ENCODE assay signal across 21 cellular contexts in the genomic region with DNA sequence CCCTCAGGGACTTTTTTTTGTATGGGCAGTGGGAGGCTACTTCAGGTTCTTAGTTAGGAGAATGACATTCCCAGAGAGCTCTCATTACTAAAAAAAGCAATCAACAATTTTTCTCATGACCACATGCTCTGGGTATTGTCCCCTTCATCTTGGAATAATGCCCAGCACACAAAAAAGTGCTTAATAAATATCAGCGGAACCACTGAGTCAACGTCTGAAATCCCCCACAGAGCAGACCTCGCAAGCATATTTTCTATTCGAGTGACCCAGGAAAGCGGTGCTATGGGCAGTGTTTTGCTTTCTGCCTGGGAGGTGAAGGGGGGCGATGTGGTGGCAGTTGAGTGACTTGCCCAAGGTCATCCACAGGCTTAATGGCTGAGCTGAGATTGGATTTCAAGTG.
DNase-seq lines count a peak whose midpoint lies in the region; ATAC-seq and TF ChIP-seq lines count a peak whose summit lies in the region.
"Had no signal": no experiment of that assay in that cellular context is flagged by ENCODE, and none has a peak within 500 bp of the region (broad histone marks: within the 10 kb centered on the region; RNA-seq: fewer than 3 reads in every experiment).

No MANE protein-coding gene starts in this region.

- no peak overlapping the region for H3K27ac ChIP-seq in trophoblast cell (ENCODE audit: low read depth, low read length)
- H3K27ac ChIP-seq: Peyer's patch had no signal

- no peak overlapping the region for H3K9ac ChIP-seq in trophoblast cell (ENCODE audit: low read length)

- H3K4me1 Mint-ChIP-seq in T-helper 17 cell = peaks cover 9% of the 10 kb centered on the region
- peaks cover 16% of the 10 kb centered on the region for H3K4me1 Mint-ChIP-seq in stimulated activated memory B cell treated with anti-CD40 and anti-IgM and Interleukin-4, amounts not matched to agents 10 μg/mL and 1 μg/mL and 100 μg/mL, for 72 hours

- H3K27me3 ChIP-seq in trophoblast cell (ENCODE audit: insufficient read depth, low read length) = no peaks in the 10 kb centered on the region
- no peaks in the 10 kb centered on the region for H3K27me3 ChIP-seq in H7 (ENCODE audit: control insufficient read depth, insufficient read depth, low read length)
- H3K27me3 ChIP-seq: Peyer's patch had no signal

- H4K8ac ChIP-seq in trophoblast cell (ENCODE audit: low read depth, low read length) = no peak overlapping the region

- no peak overlapping the region for H2AFZ ChIP-seq in trophoblast cell (ENCODE audit: insufficient read depth, low read length, poor library complexity)
- H2AFZ ChIP-seq: GM23338 had no signal

- no peak for TF ChIP-seq CTCF in choroid plexus epithelial cell (conservative IDR thresholded peaks at IDR 0.05; ENCODE audit: low read depth, low read length)

- ATAC-seq in T-helper 17 cell (no peak), HG02759 (IDR thresholded peaks at IDR 0.05; ENCODE audit: unreplicated experiment) (no peak)
- ATAC-seq in stimulated activated memory B cell treated with anti-CD40 and anti-IgM and Interleukin-4, amounts not matched to agents 10 μg/mL and 1 μg/mL and 100 μg/mL, for 72 hours = no peak
- ATAC-seq: GM12878, HCT116 had no signal

- H4K12ac ChIP-seq in trophoblast cell (ENCODE audit: low read depth, low read length) = no peak overlapping the region

- no peak overlapping the region for H3K23ac ChIP-seq in trophoblast cell (ENCODE audit: low read length)

- H4K91ac ChIP-seq in trophoblast cell (ENCODE audit: low read depth, low read length) = peak overlapping the region; percentile 53

- peaks cover 39% of the 10 kb centered on the region for H3K79me1 ChIP-seq in trophoblast cell (ENCODE audit: low read length)

- peak overlapping the region; percentile 44 for H2BK5ac ChIP-seq in trophoblast cell (ENCODE audit: low read depth, low read length, poor library complexity)

- H2AK5ac ChIP-seq in trophoblast cell (ENCODE audit: low read length) = no peak overlapping the region

- H3K9me3 ChIP-seq in T-helper 17 cell (ENCODE audit: control insufficient read depth, low read length, poor library complexity, severe bottlenecking) = no peaks in the 10 kb centered on the region
- H3K9me3 ChIP-seq in trophoblast cell (ENCODE audit: insufficient read depth, low read depth, low read length) = no peaks in the 10 kb centered on the region
- H3K9me3 ChIP-seq: Peyer's patch had no signal

- peak overlapping the region; percentile 15 for H2BK120ac ChIP-seq in trophoblast cell (ENCODE audit: insufficient read depth, low read length, poor library complexity)

- no peak overlapping the region for H3K4me3 ChIP-seq in choroid plexus epithelial cell (ENCODE audit: low read depth, low read length)
- H3K4me3 ChIP-seq in trophoblast cell (ENCODE audit: low read depth, low read length) = no peak overlapping the region
- no peak overlapping the region for H3K4me3 ChIP-seq in H7 (ENCODE audit: insufficient read depth, low read depth, low read length)
- H3K4me3 ChIP-seq: GM12878, GM23338, Peyer's patch had no signal

- no peak overlapping the region for H3K18ac ChIP-seq in trophoblast cell (ENCODE audit: low read length)

- no peak overlapping the region for H3K4ac ChIP-seq in trophoblast cell (ENCODE audit: low read depth, low read length)

- H3K36me3 ChIP-seq in trophoblast cell (ENCODE audit: control insufficient read depth in 1 of 2, insufficient read depth in 2 of 2, low read length in 2 of 2) = no peaks in the 10 kb centered on the region
- H3K36me3 ChIP-seq in H7 (replicated peaks; ENCODE audit: control insufficient read depth, insufficient read depth, low read length) = no peaks in the 10 kb centered on the region
- H3K36me3 ChIP-seq: Peyer's patch had no signal

- H3K27ac Mint-ChIP-seq in T-helper 17 cell = peak overlapping the region; percentile 10
- no peak overlapping the region for H3K27ac Mint-ChIP-seq in stimulated activated memory B cell treated with anti-CD40 and anti-IgM and Interleukin-4, amounts not matched to agents 10 μg/mL and 1 μg/mL and 100 μg/mL, for 72 hours
- H3K27ac Mint-ChIP-seq: B cell, GM23338 had no signal

- H3K14ac ChIP-seq in trophoblast cell (ENCODE audit: low read length) = no peak overlapping the region

- WGBS in trophoblast cell (ENCODE audit: extremely low coverage, insufficient coverage, insufficient read length) = no CpG with 5 or more reads among the region's 6 CpGs

- no peak overlapping the region for H3K4me2 ChIP-seq in trophoblast cell (ENCODE audit: low read length)
- H3K4me2 ChIP-seq: GM23338 had no signal

- DNase-seq in NCI-H748 (lab: John Stamatoyannopoulos, UW; ENCODE audit: unreplicated experiment) (peak; percentile 7), NCI-H748 treated with DMSO at 0.1 percent for 48 hours (lab: John Stamatoyannopoulos, UW) (no peak), T-helper 17 cell (no peak), choroid plexus epithelial cell (ENCODE audit: low read depth) (peak; percentile 23), trophoblast cell (no peak), H7 (no peak)
- DNase-seq: DMS 273 treated with DMSO at 0.1 percent for 48 hours; GF-D8; KBM-7; NCI-H187; NCI-H2171; NCI-H446; NCI-H526 treated with DMSO at 0.1 percent for 48 hours; NK-92 treated with Interleukin-12 subunit alpha and Interleukin-12 subunit beta, amount 100 ng/mL, for 24 hours; Peyer's patch had no signal

- H3K36me3 Mint-ChIP-seq in T-helper 17 cell (ENCODE audit: low read depth) = peaks cover 5% of the 10 kb centered on the region
- no peaks in the 10 kb centered on the region for H3K36me3 Mint-ChIP-seq in stimulated activated memory B cell treated with anti-CD40 and anti-IgM and Interleukin-4, amounts not matched to agents 10 μg/mL and 1 μg/mL and 100 μg/mL, for 72 hours

- H3K4me1 ChIP-seq in trophoblast cell (ENCODE audit: control insufficient read depth in 1 of 2, insufficient read depth in 2 of 2, low read length in 2 of 2) = peaks cover 15 to 16% of the 10 kb centered on the region in 2 experiments

- H3K9me3 Mint-ChIP-seq in stimulated activated memory B cell treated with anti-CD40 and anti-IgM and Interleukin-4, amounts not matched to agents 10 μg/mL and 1 μg/mL and 100 μg/mL, for 72 hours = no peaks in the 10 kb centered on the region
- H3K9me3 Mint-ChIP-seq: GM23338 had no signal

- peaks cover 3% of the 10 kb centered on the region for H3K79me2 ChIP-seq in trophoblast cell (ENCODE audit: control insufficient read depth, insufficient read depth, low read length, poor library complexity)

- H2BK12ac ChIP-seq in trophoblast cell (ENCODE audit: low read length) = peak overlapping the region; percentile 87

- no peak overlapping the region for H3K4me3 Mint-ChIP-seq in T-helper 17 cell
- no peak overlapping the region for H3K4me3 Mint-ChIP-seq in stimulated activated memory B cell treated with anti-CD40 and anti-IgM and Interleukin-4, amounts not matched to agents 10 μg/mL and 1 μg/mL and 100 μg/mL, for 72 hours
- H3K4me3 Mint-ChIP-seq: B cell, GM23338 had no signal

- peaks cover 40% of the 10 kb centered on the region for H3K27me3 Mint-ChIP-seq in T-helper 17 cell
- peaks cover 22% of the 10 kb centered on the region for H3K27me3 Mint-ChIP-seq in stimulated activated memory B cell treated with anti-CD40 and anti-IgM and Interleukin-4, amounts not matched to agents 10 μg/mL and 1 μg/mL and 100 μg/mL, for 72 hours

Comparison
In these comparisons a context has a peak if more than half of its experiments do, and no peak if none do; other contexts are left out.
1. DNase-seq: peak in NCI-H748 (single experiment) and choroid plexus epithelial cell (single experiment); none in NCI-H748 treated with DMSO at 0.1 percent for 48 hours (single experiment), T-helper 17 cell (0 of 3), trophoblast cell (0 of 2) and H7 (single experiment).